39 cellular contexts compared by ENCODE assay signal in genomic region chr20:16974855-16975162, GRCh38.
"Had no signal": no experiment of that assay in that cellular context is flagged by ENCODE, and none has a peak within 500 bp of the region (broad histone marks: within the 10 kb centered on the region; RNA-seq: fewer than 3 reads in every experiment).

No MANE protein-coding gene starts in this region.

- H3K9me3 Mint-ChIP-seq: activated B cell treated with CpG ODN at 0.5 μM for 24 hours; activated naive CD4-positive, alpha-beta T cell treated with anti-CD3 and anti-CD28 coated beads for 36 hours; activated naive CD8-positive, alpha-beta T cell treated with anti-CD3 and anti-CD28 coated beads, Interleukin-2, amount 50 U/mL, for 24 hours; T-helper 2 cell treated with Interferon-gamma antibody and Interleukin-4, amounts not matched to agents 5 μg/mL and 100 μg/mL, for 36 hours had no signal

- H3K27me3 ChIP-seq: adrenal gland, ascending aorta, breast epithelium, cardiac muscle cell, dorsolateral prefrontal cortex, gastrocnemius medialis, heart right ventricle had no signal

- H3K4me3 Mint-ChIP-seq: activated B cell treated with CpG ODN at 0.5 μM for 24 hours; activated CD8-positive, alpha-beta memory T cell treated with anti-CD3 and anti-CD28 coated beads, Interleukin-2, amount 10 ng/mL, durations not matched to agents 7 days and 5 days; activated CD8-positive, alpha-beta T cell treated with anti-CD3 and anti-CD28 coated beads for 36 hours; activated naive CD4-positive, alpha-beta T cell treated with anti-CD3 and anti-CD28 coated beads for 36 hours; activated naive CD4-positive, alpha-beta T cell treated with anti-CD3 and anti-CD28 coated beads, Interleukin-2, amount 50 U/mL, for 24 hours; activated naive CD8-positive, alpha-beta T cell treated with anti-CD3 and anti-CD28 coated beads for 36 hours; activated naive CD8-positive, alpha-beta T cell treated with anti-CD3 and anti-CD28 coated beads, Interleukin-2, amount 50 U/mL, for 24 hours; activated T-helper 1 cell treated with anti-CD3 and anti-CD28 coated beads, Interleukin-12 subunit alpha, Interleukin-12 subunit beta, Interleukin-2, Interleukin-4 antibody, amounts not matched to agents 30 ng/mL and 10 ng/mL and 1 ng/mL, durations not matched to agents 14 hours and 24 hours and 36 hours; brain; dendritic cell treated with granulocyte-macrophage colony-stimulating factor and Interleukin-4, amounts not matched to agents 40 ng/mL and 50 ng/mL, for 4 days; endodermal cell; T-cell; T-helper 1 cell treated with Interleukin-12 subunit alpha and Interleukin-12 subunit beta and Interleukin-4 antibody, amounts not matched to agents 30 μg/mL and 1 μg/mL, for 36 hours; T-helper 2 cell treated with Interferon-gamma antibody and Interleukin-4, amounts not matched to agents 5 μg/mL and 100 μg/mL, for 36 hours had no signal

- H3K36me3 ChIP-seq: adrenal gland, ascending aorta, breast epithelium, cardiac muscle cell, gastrocnemius medialis, heart right ventricle, WERI-Rb-1 had no signal

- H3K4me1 ChIP-seq: adrenal gland, ascending aorta, breast epithelium, gastrocnemius medialis, heart right ventricle had no signal

- H3K9me3 ChIP-seq: adrenal gland, ascending aorta, gastrocnemius medialis had no signal

- H3K4me1 Mint-ChIP-seq: activated B cell treated with CpG ODN at 0.5 μM for 24 hours; activated CD8-positive, alpha-beta memory T cell treated with anti-CD3 and anti-CD28 coated beads, Interleukin-2, amount 10 ng/mL, durations not matched to agents 7 days and 5 days; activated naive CD4-positive, alpha-beta T cell treated with anti-CD3 and anti-CD28 coated beads, Interleukin-2, amount 50 U/mL, for 24 hours; activated naive CD8-positive, alpha-beta T cell treated with anti-CD3 and anti-CD28 coated beads for 36 hours; activated naive CD8-positive, alpha-beta T cell treated with anti-CD3 and anti-CD28 coated beads, Interleukin-2, amount 50 U/mL, for 24 hours; endodermal cell; T-cell had no signal

- H3K27ac Mint-ChIP-seq: activated B cell treated with CpG ODN at 0.5 μM for 24 hours; activated CD8-positive, alpha-beta memory T cell treated with anti-CD3 and anti-CD28 coated beads, Interleukin-2, amount 10 ng/mL, durations not matched to agents 7 days and 5 days; activated CD8-positive, alpha-beta T cell treated with anti-CD3 and anti-CD28 coated beads for 36 hours; activated naive CD4-positive, alpha-beta T cell treated with anti-CD3 and anti-CD28 coated beads for 36 hours; activated naive CD4-positive, alpha-beta T cell treated with anti-CD3 and anti-CD28 coated beads, Interleukin-2, amount 50 U/mL, for 24 hours; activated naive CD8-positive, alpha-beta T cell treated with anti-CD3 and anti-CD28 coated beads for 36 hours; activated naive CD8-positive, alpha-beta T cell treated with anti-CD3 and anti-CD28 coated beads, Interleukin-2, amount 50 U/mL, for 24 hours; activated T-helper 1 cell treated with anti-CD3 and anti-CD28 coated beads, Interleukin-12 subunit alpha, Interleukin-12 subunit beta, Interleukin-2, Interleukin-4 antibody, amounts not matched to agents 30 ng/mL and 10 ng/mL and 1 ng/mL, durations not matched to agents 14 hours and 24 hours and 36 hours; activated T-helper 2 cell treated with anti-CD3 and anti-CD28 coated beads, Interferon-gamma antibody, Interleukin-2, Interleukin-4, amounts not matched to agents 10 μg/mL and 5 μg/mL and 100 μg/mL, durations not matched to agents 14 hours and 24 hours and 36 hours; dendritic cell treated with granulocyte-macrophage colony-stimulating factor and Interleukin-4, amounts not matched to agents 40 ng/mL and 50 ng/mL, for 4 days; endodermal cell; T-cell; T-helper 1 cell treated with Interleukin-12 subunit alpha and Interleukin-12 subunit beta and Interleukin-4 antibody, amounts not matched to agents 30 μg/mL and 1 μg/mL, for 36 hours; T-helper 2 cell treated with Interferon-gamma antibody and Interleukin-4, amounts not matched to agents 5 μg/mL and 100 μg/mL, for 36 hours had no signal

- H3K36me3 Mint-ChIP-seq: activated CD8-positive, alpha-beta memory T cell treated with anti-CD3 and anti-CD28 coated beads, Interleukin-2, amount 10 ng/mL, durations not matched to agents 7 days and 5 days; activated naive CD4-positive, alpha-beta T cell treated with anti-CD3 and anti-CD28 coated beads, Interleukin-2, amount 50 U/mL, for 24 hours; activated naive CD8-positive, alpha-beta T cell treated with anti-CD3 and anti-CD28 coated beads for 36 hours; brain; T-cell had no signal

- H3K27ac ChIP-seq: adrenal gland, ascending aorta, breast epithelium, cardiac muscle cell, coronary artery, dorsolateral prefrontal cortex, gastrocnemius medialis, heart right ventricle, WERI-Rb-1 had no signal

- H3K4me3 ChIP-seq: adrenal gland, ascending aorta, breast epithelium, cardiac muscle cell, coronary artery, dorsolateral prefrontal cortex, gastrocnemius medialis, heart right ventricle had no signal

- H3K27me3 Mint-ChIP-seq: activated B cell treated with CpG ODN at 0.5 μM for 24 hours; activated CD8-positive, alpha-beta memory T cell treated with anti-CD3 and anti-CD28 coated beads, Interleukin-2, amount 10 ng/mL, durations not matched to agents 7 days and 5 days; activated CD8-positive, alpha-beta T cell treated with anti-CD3 and anti-CD28 coated beads for 36 hours; activated naive CD4-positive, alpha-beta T cell treated with anti-CD3 and anti-CD28 coated beads, Interleukin-2, amount 50 U/mL, for 24 hours; activated naive CD8-positive, alpha-beta T cell treated with anti-CD3 and anti-CD28 coated beads for 36 hours; activated naive CD8-positive, alpha-beta T cell treated with anti-CD3 and anti-CD28 coated beads, Interleukin-2, amount 50 U/mL, for 24 hours; dendritic cell treated with granulocyte-macrophage colony-stimulating factor and Interleukin-4, amounts not matched to agents 40 ng/mL and 50 ng/mL, for 4 days; T-cell had no signal

- ATAC-seq: activated CD4-positive, CD25-positive, alpha-beta regulatory T cell treated with anti-CD3 and anti-CD28 coated beads, Interleukin-2, amount 50 U/mL, for 24 hours; activated CD8-positive, alpha-beta memory T cell treated with anti-CD3 and anti-CD28 coated beads, Interleukin-2, amount 10 ng/mL, durations not matched to agents 7 days and 5 days; activated CD8-positive, alpha-beta T cell treated with anti-CD3 and anti-CD28 coated beads for 36 hours; activated naive CD8-positive, alpha-beta T cell treated with anti-CD3 and anti-CD28 coated beads, Interleukin-2, amount 50 U/mL, for 24 hours; esophagus mucosa; gastrocnemius medialis; heart right ventricle; T-cell had no signal

- DNase-seq: activated B cell treated with CpG ODN at 0.5 μM for 24 hours; activated CD4-positive, alpha-beta T cell treated with anti-CD3 and anti-CD28 coated beads for 48 hours; activated CD4-positive, alpha-beta T cell treated with anti-CD3 and anti-CD28 coated beads, Interleukin-2, amount 50 U/mL, for 1 hour; activated CD4-positive, alpha-beta T cell treated with anti-CD3 and anti-CD28 coated beads, Interleukin-2, amount 50 U/mL, for 48 hours; activated CD8-positive, alpha-beta memory T cell treated with anti-CD3 and anti-CD28 coated beads, Interleukin-2, amount 10 ng/mL, durations not matched to agents 7 days and 5 days; activated CD8-positive, alpha-beta memory T cell treated with anti-CD3 and anti-CD28 coated beads, Interleukin-2, amount 50 U/mL, for 4 hours; activated CD8-positive, alpha-beta T cell treated with anti-CD3 and anti-CD28 coated beads for 36 hours; activated effector memory CD4-positive, alpha-beta T cell treated with anti-CD3 and anti-CD28 coated beads, Interleukin-2, amount 50 U/mL, for 16 hours; activated naive CD4-positive, alpha-beta T cell treated with anti-CD3 and anti-CD28 coated beads for 36 hours; activated naive CD8-positive, alpha-beta T cell treated with anti-CD3 and anti-CD28 coated beads for 36 hours; activated naive CD8-positive, alpha-beta T cell treated with anti-CD3 and anti-CD28 coated beads, Interleukin-2, amount 50 U/mL, for 24 hours; activated T-cell treated with anti-CD3 and anti-CD28 coated beads, Interleukin-2, amount 50 U/mL, for 1 hour; activated T-cell treated with anti-CD3 and anti-CD28 coated beads, Interleukin-2, amount 50 U/mL, for 48 hours; adrenal gland; amygdala; central memory CD4-positive, alpha-beta T cell; cerebellar nuclear complex; dorsolateral prefrontal cortex; effector memory CD4-positive, alpha-beta T cell; endodermal cell; foreskin fibroblast; gastrocnemius medialis; heart right ventricle; T-cell; T1000; WERI-Rb-1 had no signal
